22 cellular contexts compared by ENCODE assay signal in the genomic region with DNA sequence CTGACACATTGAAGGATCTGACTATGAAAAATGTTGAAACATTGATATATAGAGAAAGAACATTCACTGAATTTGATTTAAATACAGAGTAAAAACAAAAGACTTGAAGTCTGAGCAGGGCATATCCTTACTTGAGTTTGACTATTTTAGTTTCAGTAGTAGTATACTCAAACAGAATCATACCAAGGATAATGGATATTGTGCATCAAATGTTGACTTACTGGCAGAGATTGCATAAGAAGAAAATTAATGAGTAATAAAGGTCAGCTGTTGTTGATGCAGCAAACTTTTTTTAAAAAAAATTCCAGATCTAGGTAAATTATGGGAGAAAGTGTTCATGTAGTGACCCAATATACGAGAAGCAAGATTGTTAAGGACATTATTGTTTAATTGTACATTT.
DNase-seq lines count a peak whose midpoint lies in the region; ATAC-seq, FAIRE-seq and TF ChIP-seq lines count a peak whose summit lies in the region.
"Had no signal": no experiment of that assay in that cellular context is flagged by ENCODE, and none has a peak within 500 bp of the region (broad histone marks: within the 10 kb centered on the region; RNA-seq: fewer than 3 reads in every experiment).

No MANE protein-coding gene starts in this region.

- no peak for FAIRE-seq in HepG2 (lab: Jason Lieb, UNC)
- FAIRE-seq: GM12878, GM19239, H1 had no signal

- POLR2A ChIA-PET in HepG2 (lab: Yijun Ruan, JAX): no interaction called here

- in situ Hi-C loops in HepG2 (cut with HindIII; ENCODE audit: extremely low pct_ligation_motif_present, low pct_unique_long_range_greater_than_20kb): loop anchor here (25.0 kb wide), 1 partner anchor 172 kb away; no protein-coding TSS in a partner anchor

- H3K27me3 ChIP-seq in liver (ENCODE audit: control insufficient read depth in 4 of 4, insufficient read depth in 4 of 4, low read length in 3 of 4) (no peaks in the 10 kb centered on the region), HepG2 (ENCODE audit: control insufficient read depth in 1 of 2, insufficient read depth in 2 of 2, low read length in 2 of 2) (no peaks in the 10 kb centered on the region), right lobe of liver (no peaks in the 10 kb centered on the region), tibial nerve (no peaks in the 10 kb centered on the region)
- H3K27me3 ChIP-seq: BE2C had no signal

- TF ChIP-seq EP300 in HepG2 (IDR thresholded peaks at IDR 0.05; ENCODE audit: low read depth in 2 of 2, low read length in 2 of 2): no peak
- no peak for TF ChIP-seq EP300 in HepG2 (CRISPR knock-in tag; IDR thresholded peaks at IDR 0.05; ENCODE audit: borderline replicate concordance)
- no peak for TF ChIP-seq EP300 in tibial nerve (IDR thresholded peaks at IDR 0.05)

- 38% methylated on average over 1 of the region's 1 CpG for WGBS in liver
- WGBS in HepG2 (ENCODE audit: low lambda C conversion rate): 0% methylated on average over 1 of the region's 1 CpG
- WGBS in right lobe of liver (ENCODE audit: insufficient coverage, low coverage, low lambda C conversion rate, missing lambda C conversion rate): 19% methylated on average over 1 of the region's 1 CpG
- 53 to 58% methylated on average over 1 of the region's 1 CpG for WGBS in tibial nerve, 2 donors

- H3K4me3 ChIP-seq in liver (ENCODE audit: low read depth in 1 of 3, low read length in 3 of 3): no peak overlapping the region
- no peak overlapping the region for H3K4me3 ChIP-seq in HepG2 (replicated peaks in 1 of 3; ENCODE audit: insufficient read depth in 1 of 3, low read depth in 2 of 3, low read length in 3 of 3)
- no peak overlapping the region for H3K4me3 ChIP-seq in fibroblast of mammary gland (ENCODE audit: control insufficient read depth, low read depth, low read length)
- H3K4me3 ChIP-seq in right lobe of liver: no peak overlapping the region
- no peak overlapping the region for H3K4me3 ChIP-seq in tibial nerve
- H3K4me3 ChIP-seq: GM12878 had no signal

- no peaks in the 10 kb centered on the region for H4K20me1 ChIP-seq in HepG2 (ENCODE audit: insufficient read depth, low read length)

- H3K4me1 ChIP-seq in liver (ENCODE audit: control insufficient read depth in 4 of 4, insufficient read depth in 4 of 4, low read length in 3 of 4) (peaks cover 0 to 2% (median 0%) of the 10 kb centered on the region in 4 donors), HepG2 (ENCODE audit: insufficient read depth, low read length) (no peaks in the 10 kb centered on the region), right lobe of liver (no peaks in the 10 kb centered on the region), tibial nerve (no peaks in the 10 kb centered on the region)
- H3K4me1 ChIP-seq: BE2C had no signal

- ATAC-seq in HepG2 (no peak), right lobe of liver (peak; percentile 48 to 87 (median 78))
- ATAC-seq: GM12878 had no signal

- H2AFZ ChIP-seq in HepG2 (ENCODE audit: low read length): no peak overlapping the region

- H3K9ac ChIP-seq in liver (ENCODE audit: low read depth in 1 of 2, low read length in 2 of 2) (no peak overlapping the region), HepG2 (ENCODE audit: insufficient read depth, low read depth, low read length) (no peak overlapping the region)

- no peak overlapping the region for H3K27ac ChIP-seq in liver (ENCODE audit: low read depth in 1 of 2, low read length in 2 of 2)
- H3K27ac ChIP-seq in HepG2 (ENCODE audit: extremely low read length, insufficient read depth, low read length): no peak overlapping the region
- H3K27ac ChIP-seq in right lobe of liver: no peak overlapping the region
- H3K27ac ChIP-seq in tibial nerve: no peak overlapping the region

- no TSS peak for BruUV-seq in HepG2 (replicated peaks; lab: Mats Ljungman, UMichigan)

- no peak overlapping the region for H3K4me2 ChIP-seq in HepG2 (ENCODE audit: low read depth, low read length)

- H3K36me3 ChIP-seq in liver (ENCODE audit: control insufficient read depth in 4 of 4, insufficient read depth in 3 of 4, low read depth in 1 of 4, low read length in 3 of 4) (no peaks in the 10 kb centered on the region), HepG2 (replicated peaks in 1 of 2; ENCODE audit: control insufficient read depth in 1 of 2, insufficient read depth in 2 of 2, low read length in 2 of 2) (no peaks in the 10 kb centered on the region), right lobe of liver (no peaks in the 10 kb centered on the region), tibial nerve (no peaks in the 10 kb centered on the region)
- H3K36me3 ChIP-seq: BE2C had no signal

- DNase-seq in HepG2 (ENCODE audit: low spot score) (no peak), fibroblast of mammary gland (ENCODE audit: low read depth) (peak; percentile 18), right lobe of liver (no peak), tibial nerve (ENCODE audit: low spot score in 2 of 2) (no peak), HPDE6-E6E7 (ENCODE audit: extremely low spot score) (no peak)
- DNase-seq in activated effector memory CD4-positive, alpha-beta T cell treated with Interleukin-2 at 50 U/mL for 16 hours: no peak
- DNase-seq: 8988T; ACHN; BE2C; C1 segment of cervical spinal cord; CD4-positive, CD25-positive, alpha-beta regulatory T cell; CD8-positive, alpha-beta memory T cell; COR-L47; DMS 273 treated with DMSO at 0.1 percent for 48 hours; DMS53; DND-41; EL; H9 had no signal

- TF ChIP-seq CTCF in liver (IDR thresholded peaks at IDR 0.05; ENCODE audit: low read depth, low read length, missing input control): no peak
- TF ChIP-seq CTCF in HepG2 (CRISPR knock-in tag; IDR thresholded peaks at IDR 0.05): no peak
- no peak for TF ChIP-seq CTCF in fibroblast of mammary gland (conservative IDR thresholded peaks at IDR 0.05; ENCODE audit: control insufficient read depth, insufficient read depth, low read depth, low read length)
- no peak for TF ChIP-seq CTCF in right lobe of liver (IDR thresholded peaks at IDR 0.05)
- no peak for TF ChIP-seq CTCF in tibial nerve (IDR thresholded peaks at IDR 0.05)

- no peak for TF ChIP-seq POLR2A in HepG2 (IDR thresholded peaks at IDR 0.05; ENCODE audit: insufficient read depth in 1 of 2, low read depth in 2 of 2, low read length in 2 of 2)
- no peak for TF ChIP-seq POLR2A in right lobe of liver (IDR thresholded peaks at IDR 0.05)
- TF ChIP-seq POLR2A in tibial nerve (IDR thresholded peaks at IDR 0.05): no peak

- CTCF ChIA-PET in HepG2 (lab: Yijun Ruan, JAX; ENCODE audit: low intra/inter-chr PET ratio, low total read pairs): no interaction called here

- TF ChIP-seq RAD21 in liver (IDR thresholded peaks at IDR 0.05) (peak in 1 of 2 donors; percentile 4), HepG2 (CRISPR knock-in tag; IDR thresholded peaks at IDR 0.05) (no peak)

- intact Hi-C loops in HepG2 (cut with micrococcal nuclease; ENCODE audit: unreplicated experiment): no loop called here
- intact Hi-C loops in right lobe of liver (cut with DNase I): no loop called here

- no peaks in the 10 kb centered on the region for H3K79me2 ChIP-seq in HepG2 (ENCODE audit: insufficient read depth, low read length)

- H3K9me3 ChIP-seq in liver (ENCODE audit: control insufficient read depth in 4 of 4, low read length in 3 of 4): no peaks in the 10 kb centered on the region
- H3K9me3 ChIP-seq in HepG2 (ENCODE audit: low read length): no peaks in the 10 kb centered on the region
- no peaks in the 10 kb centered on the region for H3K9me3 ChIP-seq in right lobe of liver
- no peaks in the 10 kb centered on the region for H3K9me3 ChIP-seq in tibial nerve
- H3K9me3 ChIP-seq: BE2C had no signal

TF ChIP-seq in liver, 16 proteins besides CTCF, POLR2A, EP300 and RAD21:
- TF ChIP-seq ATF3 (IDR thresholded peaks at IDR 0.05) (no peak), HNF4A (conservative IDR thresholded peaks at IDR 0.05) (peak in 1 of 2 donors; percentile 23), YY1 (IDR thresholded peaks at IDR 0.05) (peak; percentile 38)

TF ChIP-seq in HepG2, 621 proteins besides CTCF, POLR2A, EP300 and RAD21:
- TF ChIP-seq, protein P1, sequence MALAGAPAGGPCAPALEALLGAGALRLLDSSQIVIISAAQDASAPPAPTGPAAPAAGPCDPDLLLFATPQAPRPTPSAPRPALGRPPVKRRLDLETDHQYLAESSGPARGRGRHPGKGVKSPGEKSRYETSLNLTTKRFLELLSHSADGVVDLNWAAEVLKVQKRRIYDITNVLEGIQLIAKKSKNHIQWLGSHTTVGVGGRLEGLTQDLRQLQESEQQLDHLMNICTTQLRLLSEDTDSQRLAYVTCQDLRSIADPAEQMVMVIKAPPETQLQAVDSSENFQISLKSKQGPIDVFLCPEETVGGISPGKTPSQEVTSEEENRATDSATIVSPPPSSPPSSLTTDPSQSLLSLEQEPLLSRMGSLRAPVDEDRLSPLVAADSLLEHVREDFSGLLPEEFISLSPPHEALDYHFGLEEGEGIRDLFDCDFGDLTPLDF (CRISPR knock-in tag; IDR thresholded peaks at IDR 0.05): no peak
- TF ChIP-seq ZNF543 (CRISPR knock-in tag; IDR thresholded peaks at IDR 0.05): no peak
